ENCODE assay signal across 20 cellular contexts in genomic region chr12:113853491-113853890, GRCh38.
A peak's percentile ranks its signal among the peaks of the same experiment; 100 is the strongest.
DNase-seq lines count a peak whose midpoint lies in the region; ATAC-seq and TF ChIP-seq lines count a peak whose summit lies in the region.
"Had no signal": no experiment of that assay in that cellular context is flagged by ENCODE, and none has a peak within 500 bp of the region (broad histone marks: within the 10 kb centered on the region; RNA-seq: fewer than 3 reads in every experiment).

No MANE protein-coding gene starts in this region.

- peaks cover 0 to 4% (median 0%) of the 10 kb centered on the region in 3 donors for H3K4me1 Mint-ChIP-seq in T-cell

- no peaks in the 10 kb centered on the region for H3K9me3 Mint-ChIP-seq in T-cell
- H3K9me3 Mint-ChIP-seq: activated CD4-positive, alpha-beta memory T cell treated with anti-CD3 and anti-CD28 coated beads for 36 hours; CD8-positive, alpha-beta T cell; IgD-negative memory B cell; stimulated activated naive CD8-positive, alpha-beta T cell treated with anti-CD3 and anti-CD28 coated beads, Interleukin-15, Interleukin-2, amounts not matched to agents 100 ng/mL and 50 ng/mL, for 24 hours had no signal

- H3K27ac ChIP-seq in iPS-20b (ENCODE audit: low read length) (peak overlapping the region; percentile 20), foreskin keratinocyte (no peak overlapping the region)
- H3K27ac ChIP-seq: lower lobe of right lung, neutrophil, skin epidermis had no signal

- H3K4me1 ChIP-seq in iPS-20b (ENCODE audit: insufficient read depth, low read length) (no peaks in the 10 kb centered on the region), foreskin keratinocyte (no peaks in the 10 kb centered on the region)
- H3K4me1 ChIP-seq: lower lobe of right lung had no signal

- CTCF ChIA-PET in T-cell (lab: Charles Lee) = no interaction called here

- H3K27me3 Mint-ChIP-seq in T-cell = no peaks in the 10 kb centered on the region
- H3K27me3 Mint-ChIP-seq: activated CD4-positive, alpha-beta memory T cell treated with anti-CD3 and anti-CD28 coated beads for 36 hours; IgD-negative memory B cell; stimulated activated naive CD8-positive, alpha-beta T cell treated with anti-CD3 and anti-CD28 coated beads, Interleukin-15, Interleukin-2, amounts not matched to agents 100 ng/mL and 50 ng/mL, for 24 hours had no signal

- POLR2A ChIA-PET in T-cell (lab: Charles Lee) = no interaction called here

- no peaks in the 10 kb centered on the region for H3K27me3 ChIP-seq in iPS-20b (ENCODE audit: insufficient read depth, low read length)
- no peaks in the 10 kb centered on the region for H3K27me3 ChIP-seq in foreskin keratinocyte
- H3K27me3 ChIP-seq: neutrophil had no signal

- H3K4me3 Mint-ChIP-seq in T-cell = no peak overlapping the region
- H3K4me3 Mint-ChIP-seq: activated CD4-positive, alpha-beta memory T cell treated with anti-CD3 and anti-CD28 coated beads for 36 hours; CD8-positive, alpha-beta T cell; IgD-negative memory B cell; stimulated activated naive CD8-positive, alpha-beta T cell treated with anti-CD3 and anti-CD28 coated beads, Interleukin-15, Interleukin-2, amounts not matched to agents 100 ng/mL and 50 ng/mL, for 24 hours had no signal

- H3K9ac ChIP-seq in iPS-20b (ENCODE audit: low read depth, low read length) = no peak overlapping the region

- H3K36me3 Mint-ChIP-seq in T-cell = peaks cover 55% of the 10 kb centered on the region

- no peak for TF ChIP-seq CTCF in foreskin keratinocyte (conservative IDR thresholded peaks at IDR 0.05)

- in situ Hi-C loops in G401 (cut with HindIII; ENCODE audit: low sequenced_read_pairs) = no loop called here

- peaks cover 25% of the 10 kb centered on the region for H3K36me3 ChIP-seq in iPS-20b (ENCODE audit: insufficient read depth, low read depth, low read length)
- H3K36me3 ChIP-seq: neutrophil had no signal

- DNase-seq in G401 (ENCODE audit: low spot score) = peak; percentile 64
- DNase-seq in NCI-H1105 treated with DMSO at 0.1 percent for 48 hours (lab: John Stamatoyannopoulos, UW) = peak; percentile 83
- peak; percentile 78 for DNase-seq in NCI-H774 (lab: John Stamatoyannopoulos, UW)
- no peak for DNase-seq in T-cell
- DNase-seq in foreskin keratinocyte = no peak
- DNase-seq in AG08396 (ENCODE audit: low spot score) = no peak
- DNase-seq: activated CD4-positive, alpha-beta memory T cell treated with anti-CD3 and anti-CD28 coated beads for 36 hours; activated gamma-delta T cell; CD8-positive, alpha-beta T cell; lower lobe of right lung; NCI-H526 treated with DMSO at 0.1 percent for 48 hours; PC-3; T-helper 2 cell; trophoblast cell had no signal

- ATAC-seq in T-cell (replicated peaks in 1 of 4) (no peak), foreskin keratinocyte (no peak), GM18519 (IDR thresholded peaks at IDR 0.05; ENCODE audit: low FRiP score, unreplicated experiment) (no peak)
- ATAC-seq: CD8-positive, alpha-beta T cell; lower lobe of right lung; PC-3 had no signal

- H3K27ac Mint-ChIP-seq in T-cell = no peak overlapping the region
- H3K27ac Mint-ChIP-seq: activated CD4-positive, alpha-beta memory T cell treated with anti-CD3 and anti-CD28 coated beads for 36 hours; CD8-positive, alpha-beta T cell; stimulated activated naive CD8-positive, alpha-beta T cell treated with anti-CD3 and anti-CD28 coated beads, Interleukin-15, Interleukin-2, amounts not matched to agents 100 ng/mL and 50 ng/mL, for 24 hours had no signal

- H3K4me3 ChIP-seq in iPS-20b (ENCODE audit: low read length) = no peak overlapping the region
- H3K4me3 ChIP-seq: lower lobe of right lung, skin epidermis had no signal

- no peaks in the 10 kb centered on the region for H3K9me3 ChIP-seq in iPS-20b (ENCODE audit: insufficient read depth, low read depth, low read length)
- H3K9me3 ChIP-seq: lower lobe of right lung, neutrophil had no signal

Comparison
In these comparisons a context has a peak if more than half of its experiments do, and no peak if none do; other contexts are left out.
1. DNase-seq: peak in G401 (single experiment), NCI-H1105 treated with DMSO at 0.1 percent for 48 hours (single experiment) and NCI-H774 (single experiment); none in T-cell (0 of 34), foreskin keratinocyte (0 of 2) and AG08396 (single experiment).